ENCODE assay signal across 34 cellular contexts in the genomic region with DNA sequence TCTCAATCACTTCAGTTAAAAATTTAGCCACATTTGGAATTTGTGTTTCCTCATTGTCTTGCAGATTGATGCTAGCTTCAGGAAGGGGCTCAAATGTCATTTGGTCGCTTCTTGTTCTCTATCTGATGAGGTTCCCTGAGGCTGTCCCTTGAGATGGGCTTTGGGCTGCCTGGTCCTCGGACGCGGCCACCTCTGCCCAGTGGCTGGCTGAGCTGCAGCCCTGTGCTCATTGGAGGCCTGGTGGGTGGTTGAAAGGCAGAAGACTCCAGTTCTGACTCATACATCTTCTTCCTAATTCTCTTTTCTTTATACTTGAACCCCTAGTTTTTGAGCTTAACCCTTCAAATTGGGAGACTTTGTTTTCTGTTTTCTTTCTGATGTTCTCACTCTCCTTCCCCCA.
"Had no signal": no experiment of that assay in that cellular context is flagged by ENCODE, and none has a peak within 500 bp of the region (broad histone marks: within the 10 kb centered on the region; RNA-seq: fewer than 3 reads in every experiment).

No MANE protein-coding gene starts in this region.

- H3K9me3 ChIP-seq: MG63 had no signal

- H3K36me3 ChIP-seq: MG63 had no signal

- H3K27ac ChIP-seq: KMS-11 had no signal

- H3K27me3 ChIP-seq: MG63 had no signal

- H3K4me3 ChIP-seq: MG63 had no signal

- DNase-seq: Karpas-422, Kasumi-1, MG63, MM.1S, MV-4-11, NCI-H1048, NCI-H1092, NCI-H1092 treated with DMSO at 0.1 percent for 48 hours, NCI-H1105, NCI-H1105 treated with DMSO at 0.1 percent for 48 hours, NCI-H1417, NCI-H1417 treated with DMSO at 0.1 percent for 48 hours, NCI-H1436, NCI-H1436 treated with DMSO at 0.1 percent for 48 hours, NCI-H146, NCI-H1694, NCI-H1694 treated with DMSO at 0.1 percent for 48 hours, NCI-H187, NCI-H187 treated with DMSO at 0.1 percent for 48 hours, NCI-H1930, NCI-H2029, NCI-H2029 treated with DMSO at 0.1 percent for 48 hours, NCI-H2081, NCI-H2081 treated with DMSO at 0.1 percent for 48 hours, NCI-H2107, NCI-H2171, NCI-H2171 treated with DMSO at 0.1 percent for 48 hours, NCI-H2227 treated with DMSO at 0.1 percent for 48 hours, NCI-H226, NCI-H345, NCI-H446, NCI-H446 treated with DMSO at 0.1 percent for 48 hours, NCI-H510A had no signal
